Comparison of ENCODE assay signal across 8 cellular contexts in the genomic region with DNA sequence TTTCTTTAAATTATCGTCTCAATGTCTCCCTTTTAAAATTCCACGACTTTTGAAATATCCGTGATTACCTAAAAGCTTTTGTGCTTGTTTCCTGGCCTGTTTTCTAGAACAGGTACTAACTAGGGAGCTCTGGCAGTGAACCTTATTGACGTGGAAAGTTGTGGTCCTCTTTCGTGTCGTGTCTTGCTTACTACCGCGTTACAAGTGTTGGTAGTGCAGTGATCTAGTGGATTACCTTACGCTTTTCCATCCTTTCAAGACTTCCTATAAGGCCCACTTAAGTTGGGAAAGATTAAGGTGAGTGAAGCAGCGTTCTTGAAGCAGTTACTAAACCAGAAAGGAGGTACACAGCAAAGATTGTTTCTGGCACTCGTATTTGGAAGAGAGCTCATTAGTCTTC. TPM values are rescaled to one million over a fixed set of nuclear protein-coding genes. Genes with fewer than 3 reads are reported as not detected.
DNase-seq lines count a peak whose midpoint lies in the region; FAIRE-seq and TF ChIP-seq lines count a peak whose summit lies in the region.

No MANE protein-coding gene starts in this region.

- DNase-seq in BE2C (no peak), HCEC 1CT (peak; percentile 34), adipocyte (ENCODE audit: low read depth) (peak; percentile 51), kidney (no peak), stomach (no peak), SK-N-DZ (ENCODE audit: low spot score) (no peak), iPS-NIHi7 (ENCODE audit: extremely low spot score) (no peak), NCI-H345 (lab: John Stamatoyannopoulos, UW) (no peak)

- no peak for TF ChIP-seq POLR2A in stomach (IDR thresholded peaks at IDR 0.05)

- H3K9me3 ChIP-seq in BE2C, result no peaks in the 10 kb centered on the region
- no peaks in the 10 kb centered on the region for H3K9me3 ChIP-seq in adipocyte (ENCODE audit: control insufficient read depth, low read length)
- H3K9me3 ChIP-seq in kidney (ENCODE audit: control insufficient read depth in 1 of 2, low read length in 2 of 2), result no peaks in the 10 kb centered on the region
- H3K9me3 ChIP-seq in stomach, result no peaks in the 10 kb centered on the region

- intact Hi-C loops in kidney (cut with DNase I), result no loop called here
- intact Hi-C loops in stomach (cut with DNase I; ENCODE audit: low total_unique reads), result no loop called here

- peak overlapping the region; percentile 67 for H3K4me3 ChIP-seq in BE2C (ENCODE audit: low read depth, low read length)
- H3K4me3 ChIP-seq in adipocyte (ENCODE audit: low read length), result peak overlapping the region; percentile 97
- peak overlapping the region; percentile 98 to 99 for H3K4me3 ChIP-seq in kidney (ENCODE audit: low read length in 2 of 2)
- H3K4me3 ChIP-seq in stomach, result peak overlapping the region; percentile 54 to 100 (median 93)

- H3K36me3 ChIP-seq in BE2C (peaks cover 36% of the 10 kb centered on the region), adipocyte (ENCODE audit: control insufficient read depth, insufficient read depth, low read length, severe bottlenecking) (peaks cover 35% of the 10 kb centered on the region), kidney (ENCODE audit: control insufficient read depth in 1 of 2, insufficient read depth in 2 of 2, low read length in 2 of 2) (peaks cover 21 to 22% of the 10 kb centered on the region in 2 donors), stomach (peaks cover 22 to 28% (median 26%) of the 10 kb centered on the region in 4 donors)

- TF ChIP-seq CTCF in BE2C (IDR thresholded peaks at IDR 0.05; ENCODE audit: low read depth, low read length), result no peak
- no peak for TF ChIP-seq CTCF in kidney (IDR thresholded peaks at IDR 0.05; ENCODE audit: borderline replicate concordance, extremely low read depth, insufficient read depth)
- no peak for TF ChIP-seq CTCF in stomach (IDR thresholded peaks at IDR 0.05)

- H3K4me1 ChIP-seq in BE2C, result no peaks in the 10 kb centered on the region
- H3K4me1 ChIP-seq in adipocyte (ENCODE audit: control insufficient read depth, insufficient read depth, low read length), result peaks cover 31% of the 10 kb centered on the region
- peaks cover 5 to 10% of the 10 kb centered on the region in 2 donors for H3K4me1 ChIP-seq in kidney (ENCODE audit: control insufficient read depth in 1 of 2, insufficient read depth in 1 of 2, low read depth in 1 of 2, low read length in 2 of 2)
- H3K4me1 ChIP-seq in stomach, result peaks cover 21 to 59% (median 39%) of the 10 kb centered on the region in 4 donors

- no peak for FAIRE-seq in kidney (lab: Jason Lieb, UNC)

- H3K9ac ChIP-seq in adipocyte (ENCODE audit: low read length) (peak overlapping the region; percentile 100), kidney (ENCODE audit: low read length in 2 of 2) (peak overlapping the region; percentile 94 to 100)

- WGBS in stomach, 5 donors, result 0 to 1% (median 1%) methylated on average over 11 of the region's 11 CpGs

- no peak for TF ChIP-seq EP300 in stomach (IDR thresholded peaks at IDR 0.05)

- H3K27ac ChIP-seq in kidney (ENCODE audit: low read depth in 2 of 2, low read length in 2 of 2), result peak overlapping the region; percentile 99
- H3K27ac ChIP-seq in stomach, result peak overlapping the region; percentile 73 to 100 (median 100)

- no peaks in the 10 kb centered on the region for H3K27me3 ChIP-seq in BE2C
- no peaks in the 10 kb centered on the region for H3K27me3 ChIP-seq in adipocyte (replicated peaks; ENCODE audit: control insufficient read depth, insufficient read depth, low read length)
- no peaks in the 10 kb centered on the region for H3K27me3 ChIP-seq in stomach

RNA-seq across cellular contexts. Expression of a gene that starts 1.9 kb away (rescaled TPM):
- polyA plus RNA-seq in BE2C (2012; ENCODE audit: insufficient read depth, insufficient read length, low read depth), result 23.5 TPM
- total RNA-seq in kidney (232 TPM), stomach (100 to 1,000 TPM; 125 to 265 (median 158) TPM)
- polyA plus RNA-seq in kidney (ENCODE audit: insufficient read depth, low read depth, low replicate concordance) (72.0 TPM), stomach (10 to 100 TPM; 38.5 to 76.7 (median 49.2) TPM)
- polyA plus RNA-seq in SK-N-DZ (2014; cell fraction: cytosol; rRNA removed), result 14.7 and 16.9 TPM in 2 replicates
- polyA plus RNA-seq in SK-N-DZ (2014; cell fraction: nucleus; rRNA removed), result 17.2 and 28.9 TPM in 2 replicates

RNA-seq across cellular contexts. Expression of a gene that starts 35.4 kb away (rescaled TPM):
- 4.6 TPM for polyA plus RNA-seq in BE2C (2012; ENCODE audit: insufficient read depth, insufficient read length, low read depth)
- total RNA-seq in kidney (2.3 TPM), stomach (1 to 10 TPM in 1 of 5 donors, not detected in 4; 6.8 TPM)
- polyA plus RNA-seq in kidney (ENCODE audit: insufficient read depth, low read depth, low replicate concordance) (1.0 TPM), stomach (under 1 TPM in 2 of 3 donors, not detected in 1; 0.38 to 0.44 TPM)
- 17.9 and 25.3 TPM in 2 replicates for polyA plus RNA-seq in SK-N-DZ (2014; cell fraction: cytosol; rRNA removed)
- polyA plus RNA-seq in SK-N-DZ (2014; cell fraction: nucleus; rRNA removed), result 14.2 and 16.0 TPM in 2 replicates

Comparison
In these comparisons a context has a peak if more than half of its experiments do, and no peak if none do; other contexts are left out.
1. DNase-seq: peak in HCEC 1CT (single experiment) and adipocyte (single experiment); none in BE2C (single experiment), kidney (single experiment), stomach (single experiment), SK-N-DZ (single experiment), iPS-NIHi7 (single experiment) and NCI-H345 (single experiment).
2. Peak in every context shown above with its lines, with median percentiles within 50 percentile points of each other: H3K4me3 ChIP-seq.